ENCODE assay signal across 1 cellular context in the genomic region with DNA sequence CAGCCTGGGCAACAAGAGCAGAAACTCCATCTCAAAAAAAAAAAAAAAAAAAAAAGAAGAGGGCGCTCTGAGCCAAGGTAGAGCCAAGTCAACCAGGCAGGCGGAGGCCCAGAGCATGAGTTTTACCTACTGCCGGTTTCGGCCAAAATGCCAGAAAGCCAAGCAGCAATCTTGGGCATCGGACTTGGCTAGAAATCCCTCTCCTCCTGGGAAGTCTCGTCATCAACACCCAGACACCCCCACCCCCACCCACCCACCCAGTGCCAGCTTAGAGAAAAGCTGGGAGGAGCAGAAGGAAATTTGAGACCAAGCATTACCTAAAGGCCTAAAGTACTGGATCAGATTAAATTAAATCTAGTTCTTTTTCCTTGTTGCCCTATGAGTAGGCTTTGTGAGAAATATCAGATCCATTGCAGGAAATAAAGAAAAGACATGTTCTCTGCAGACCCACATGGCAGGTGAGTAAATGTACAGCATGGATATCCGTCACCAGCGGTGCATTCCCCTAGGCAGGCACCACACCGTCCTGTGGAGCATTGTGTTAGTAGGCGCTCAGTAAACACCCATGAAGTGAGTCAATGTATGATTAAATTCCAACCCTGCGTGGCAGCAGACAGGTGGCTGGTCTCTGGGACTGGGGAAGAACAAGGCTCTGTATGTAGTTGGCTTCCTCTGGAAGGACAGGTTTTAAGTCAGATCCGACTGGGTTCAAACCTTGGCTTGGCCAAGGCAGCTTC.
TF ChIP-seq lines count a peak whose summit lies in the region.

No MANE protein-coding gene starts in this region.

TF ChIP-seq in HepG2, 621 proteins besides CTCF, POLR2A, EP300 and RAD21 (continued from another document and continues in another):
- TF ChIP-seq, protein P1, sequence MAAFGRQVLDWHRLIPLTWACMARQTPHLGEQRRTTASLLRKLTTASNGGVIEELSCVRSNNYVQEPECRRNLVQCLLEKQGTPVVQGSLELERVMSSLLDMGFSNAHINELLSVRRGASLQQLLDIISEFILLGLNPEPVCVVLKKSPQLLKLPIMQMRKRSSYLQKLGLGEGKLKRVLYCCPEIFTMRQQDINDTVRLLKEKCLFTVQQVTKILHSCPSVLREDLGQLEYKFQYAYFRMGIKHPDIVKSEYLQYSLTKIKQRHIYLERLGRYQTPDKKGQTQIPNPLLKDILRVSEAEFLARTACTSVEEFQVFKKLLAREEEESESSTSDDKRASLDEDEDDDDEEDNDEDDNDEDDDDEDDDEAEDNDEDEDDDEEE (CRISPR knock-in tag; IDR thresholded peaks at IDR 0.05), result no peak
- TF ChIP-seq IRF2 (CRISPR knock-in tag; IDR thresholded peaks at IDR 0.05) (peak; percentile 40; the same call in 1 of the 2 replicates), ZNF441 (CRISPR knock-in tag; IDR thresholded peaks at IDR 0.05; ENCODE audit: borderline replicate concordance) (no peak), HNRNPLL (IDR thresholded peaks at IDR 0.05; ENCODE audit: low read depth, low read length, poor library complexity, severe bottlenecking) (no peak), NFIB (CRISPR knock-in tag; IDR thresholded peaks at IDR 0.05; ENCODE audit: borderline replicate concordance) (no peak), MED1 (CRISPR knock-in tag; IDR thresholded peaks at IDR 0.05) (peak; percentile 67), ZSCAN22 (CRISPR knock-in tag; IDR thresholded peaks at IDR 0.05) (no peak), ZNF207 (IDR thresholded peaks at IDR 0.05; ENCODE audit: borderline replicate concordance) (no peak), GTF3A (CRISPR knock-in tag; conservative IDR thresholded peaks at IDR 0.05) (no peak), ZFP36L1 (CRISPR knock-in tag; IDR thresholded peaks at IDR 0.05) (no peak), RELA (CRISPR knock-in tag; IDR thresholded peaks at IDR 0.05) (no peak), ASH2L (IDR thresholded peaks at IDR 0.05; ENCODE audit: insufficient read length, low read depth, low read length) (no peak), SSRP1 (CRISPR knock-in tag; IDR thresholded peaks at IDR 0.05) (no peak), ZNF75D (CRISPR knock-in tag; IDR thresholded peaks at IDR 0.05; ENCODE audit: borderline replicate concordance) (no peak), ZNF326 (CRISPR knock-in tag; IDR thresholded peaks at IDR 0.05; ENCODE audit: borderline replicate concordance) (no peak), HCFC1 (IDR thresholded peaks at IDR 0.05; ENCODE audit: low read depth, low read length) (no peak), ZNF552 (CRISPR knock-in tag; IDR thresholded peaks at IDR 0.05; ENCODE audit: borderline replicate concordance) (no peak), RBM39 (IDR thresholded peaks at IDR 0.05; ENCODE audit: low read depth, low read length, poor library complexity, severe bottlenecking) (no peak)
- TF ChIP-seq, protein P2, sequence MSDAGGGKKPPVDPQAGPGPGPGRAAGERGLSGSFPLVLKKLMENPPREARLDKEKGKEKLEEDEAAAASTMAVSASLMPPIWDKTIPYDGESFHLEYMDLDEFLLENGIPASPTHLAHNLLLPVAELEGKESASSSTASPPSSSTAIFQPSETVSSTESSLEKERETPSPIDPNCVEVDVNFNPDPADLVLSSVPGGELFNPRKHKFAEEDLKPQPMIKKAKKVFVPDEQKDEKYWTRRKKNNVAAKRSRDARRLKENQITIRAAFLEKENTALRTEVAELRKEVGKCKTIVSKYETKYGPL (CRISPR knock-in tag; IDR thresholded peaks at IDR 0.05), result no peak
- TF ChIP-seq, protein P3, sequence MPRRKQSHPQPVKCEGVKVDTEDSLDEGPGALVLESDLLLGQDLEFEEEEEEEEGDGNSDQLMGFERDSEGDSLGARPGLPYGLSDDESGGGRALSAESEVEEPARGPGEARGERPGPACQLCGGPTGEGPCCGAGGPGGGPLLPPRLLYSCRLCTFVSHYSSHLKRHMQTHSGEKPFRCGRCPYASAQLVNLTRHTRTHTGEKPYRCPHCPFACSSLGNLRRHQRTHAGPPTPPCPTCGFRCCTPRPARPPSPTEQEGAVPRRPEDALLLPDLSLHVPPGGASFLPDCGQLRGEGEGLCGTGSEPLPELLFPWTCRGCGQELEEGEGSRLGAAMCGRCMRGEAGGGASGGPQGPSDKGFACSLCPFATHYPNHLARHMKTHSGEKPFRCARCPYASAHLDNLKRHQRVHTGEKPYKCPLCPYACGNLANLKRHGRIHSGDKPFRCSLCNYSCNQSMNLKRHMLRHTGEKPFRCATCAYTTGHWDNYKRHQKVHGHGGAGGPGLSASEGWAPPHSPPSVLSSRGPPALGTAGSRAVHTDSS (CRISPR knock-in tag; conservative IDR thresholded peaks at IDR 0.05), result no peak
- TF ChIP-seq, protein P4, sequence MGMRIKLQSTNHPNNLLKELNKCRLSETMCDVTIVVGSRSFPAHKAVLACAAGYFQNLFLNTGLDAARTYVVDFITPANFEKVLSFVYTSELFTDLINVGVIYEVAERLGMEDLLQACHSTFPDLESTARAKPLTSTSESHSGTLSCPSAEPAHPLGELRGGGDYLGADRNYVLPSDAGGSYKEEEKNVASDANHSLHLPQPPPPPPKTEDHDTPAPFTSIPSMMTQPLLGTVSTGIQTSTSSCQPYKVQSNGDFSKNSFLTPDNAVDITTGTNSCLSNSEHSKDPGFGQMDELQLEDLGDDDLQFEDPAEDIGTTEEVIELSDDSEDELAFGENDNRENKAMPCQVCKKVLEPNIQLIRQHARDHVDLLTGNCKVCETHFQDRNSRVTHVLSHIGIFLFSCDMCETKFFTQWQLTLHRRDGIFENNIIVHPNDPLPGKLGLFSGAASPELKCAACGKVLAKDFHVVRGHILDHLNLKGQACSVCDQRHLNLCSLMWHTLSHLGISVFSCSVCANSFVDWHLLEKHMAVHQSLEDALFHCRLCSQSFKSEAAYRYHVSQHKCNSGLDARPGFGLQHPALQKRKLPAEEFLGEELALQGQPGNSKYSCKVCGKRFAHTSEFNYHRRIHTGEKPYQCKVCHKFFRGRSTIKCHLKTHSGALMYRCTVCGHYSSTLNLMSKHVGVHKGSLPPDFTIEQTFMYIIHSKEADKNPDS (CRISPR knock-in tag; IDR thresholded peaks at IDR 0.05), result no peak
- TF ChIP-seq, protein P5, sequence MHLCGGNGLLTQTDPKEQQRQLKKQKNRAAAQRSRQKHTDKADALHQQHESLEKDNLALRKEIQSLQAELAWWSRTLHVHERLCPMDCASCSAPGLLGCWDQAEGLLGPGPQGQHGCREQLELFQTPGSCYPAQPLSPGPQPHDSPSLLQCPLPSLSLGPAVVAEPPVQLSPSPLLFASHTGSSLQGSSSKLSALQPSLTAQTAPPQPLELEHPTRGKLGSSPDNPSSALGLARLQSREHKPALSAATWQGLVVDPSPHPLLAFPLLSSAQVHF (CRISPR knock-in tag; IDR thresholded peaks at IDR 0.05), result no peak
- TF ChIP-seq, protein P6, sequence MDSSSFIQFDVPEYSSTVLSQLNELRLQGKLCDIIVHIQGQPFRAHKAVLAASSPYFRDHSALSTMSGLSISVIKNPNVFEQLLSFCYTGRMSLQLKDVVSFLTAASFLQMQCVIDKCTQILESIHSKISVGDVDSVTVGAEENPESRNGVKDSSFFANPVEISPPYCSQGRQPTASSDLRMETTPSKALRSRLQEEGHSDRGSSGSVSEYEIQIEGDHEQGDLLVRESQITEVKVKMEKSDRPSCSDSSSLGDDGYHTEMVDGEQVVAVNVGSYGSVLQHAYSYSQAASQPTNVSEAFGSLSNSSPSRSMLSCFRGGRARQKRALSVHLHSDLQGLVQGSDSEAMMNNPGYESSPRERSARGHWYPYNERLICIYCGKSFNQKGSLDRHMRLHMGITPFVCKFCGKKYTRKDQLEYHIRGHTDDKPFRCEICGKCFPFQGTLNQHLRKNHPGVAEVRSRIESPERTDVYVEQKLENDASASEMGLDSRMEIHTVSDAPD (CRISPR knock-in tag; IDR thresholded peaks at IDR 0.05), result no peak
- TF ChIP-seq, protein P7, sequence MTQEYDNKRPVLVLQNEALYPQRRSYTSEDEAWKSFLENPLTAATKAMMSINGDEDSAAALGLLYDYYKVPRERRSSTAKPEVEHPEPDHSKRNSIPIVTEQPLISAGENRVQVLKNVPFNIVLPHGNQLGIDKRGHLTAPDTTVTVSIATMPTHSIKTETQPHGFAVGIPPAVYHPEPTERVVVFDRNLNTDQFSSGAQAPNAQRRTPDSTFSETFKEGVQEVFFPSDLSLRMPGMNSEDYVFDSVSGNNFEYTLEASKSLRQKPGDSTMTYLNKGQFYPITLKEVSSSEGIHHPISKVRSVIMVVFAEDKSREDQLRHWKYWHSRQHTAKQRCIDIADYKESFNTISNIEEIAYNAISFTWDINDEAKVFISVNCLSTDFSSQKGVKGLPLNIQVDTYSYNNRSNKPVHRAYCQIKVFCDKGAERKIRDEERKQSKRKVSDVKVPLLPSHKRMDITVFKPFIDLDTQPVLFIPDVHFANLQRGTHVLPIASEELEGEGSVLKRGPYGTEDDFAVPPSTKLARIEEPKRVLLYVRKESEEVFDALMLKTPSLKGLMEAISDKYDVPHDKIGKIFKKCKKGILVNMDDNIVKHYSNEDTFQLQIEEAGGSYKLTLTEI (CRISPR knock-in tag; conservative IDR thresholded peaks at IDR 0.05), result no peak
- TF ChIP-seq, protein P8, sequence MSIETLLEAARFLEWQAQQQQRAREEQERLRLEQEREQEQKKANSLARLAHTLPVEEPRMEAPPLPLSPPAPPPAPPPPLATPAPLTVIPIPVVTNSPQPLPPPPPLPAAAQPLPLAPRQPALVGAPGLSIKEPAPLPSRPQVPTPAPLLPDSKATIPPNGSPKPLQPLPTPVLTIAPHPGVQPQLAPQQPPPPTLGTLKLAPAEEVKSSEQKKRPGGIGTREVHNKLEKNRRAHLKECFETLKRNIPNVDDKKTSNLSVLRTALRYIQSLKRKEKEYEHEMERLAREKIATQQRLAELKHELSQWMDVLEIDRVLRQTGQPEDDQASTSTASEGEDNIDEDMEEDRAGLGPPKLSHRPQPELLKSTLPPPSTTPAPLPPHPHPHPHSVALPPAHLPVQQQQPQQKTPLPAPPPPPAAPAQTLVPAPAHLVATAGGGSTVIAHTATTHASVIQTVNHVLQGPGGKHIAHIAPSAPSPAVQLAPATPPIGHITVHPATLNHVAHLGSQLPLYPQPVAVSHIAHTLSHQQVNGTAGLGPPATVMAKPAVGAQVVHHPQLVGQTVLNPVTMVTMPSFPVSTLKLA (IDR thresholded peaks at IDR 0.05), result no peak
- TF ChIP-seq, protein P9, sequence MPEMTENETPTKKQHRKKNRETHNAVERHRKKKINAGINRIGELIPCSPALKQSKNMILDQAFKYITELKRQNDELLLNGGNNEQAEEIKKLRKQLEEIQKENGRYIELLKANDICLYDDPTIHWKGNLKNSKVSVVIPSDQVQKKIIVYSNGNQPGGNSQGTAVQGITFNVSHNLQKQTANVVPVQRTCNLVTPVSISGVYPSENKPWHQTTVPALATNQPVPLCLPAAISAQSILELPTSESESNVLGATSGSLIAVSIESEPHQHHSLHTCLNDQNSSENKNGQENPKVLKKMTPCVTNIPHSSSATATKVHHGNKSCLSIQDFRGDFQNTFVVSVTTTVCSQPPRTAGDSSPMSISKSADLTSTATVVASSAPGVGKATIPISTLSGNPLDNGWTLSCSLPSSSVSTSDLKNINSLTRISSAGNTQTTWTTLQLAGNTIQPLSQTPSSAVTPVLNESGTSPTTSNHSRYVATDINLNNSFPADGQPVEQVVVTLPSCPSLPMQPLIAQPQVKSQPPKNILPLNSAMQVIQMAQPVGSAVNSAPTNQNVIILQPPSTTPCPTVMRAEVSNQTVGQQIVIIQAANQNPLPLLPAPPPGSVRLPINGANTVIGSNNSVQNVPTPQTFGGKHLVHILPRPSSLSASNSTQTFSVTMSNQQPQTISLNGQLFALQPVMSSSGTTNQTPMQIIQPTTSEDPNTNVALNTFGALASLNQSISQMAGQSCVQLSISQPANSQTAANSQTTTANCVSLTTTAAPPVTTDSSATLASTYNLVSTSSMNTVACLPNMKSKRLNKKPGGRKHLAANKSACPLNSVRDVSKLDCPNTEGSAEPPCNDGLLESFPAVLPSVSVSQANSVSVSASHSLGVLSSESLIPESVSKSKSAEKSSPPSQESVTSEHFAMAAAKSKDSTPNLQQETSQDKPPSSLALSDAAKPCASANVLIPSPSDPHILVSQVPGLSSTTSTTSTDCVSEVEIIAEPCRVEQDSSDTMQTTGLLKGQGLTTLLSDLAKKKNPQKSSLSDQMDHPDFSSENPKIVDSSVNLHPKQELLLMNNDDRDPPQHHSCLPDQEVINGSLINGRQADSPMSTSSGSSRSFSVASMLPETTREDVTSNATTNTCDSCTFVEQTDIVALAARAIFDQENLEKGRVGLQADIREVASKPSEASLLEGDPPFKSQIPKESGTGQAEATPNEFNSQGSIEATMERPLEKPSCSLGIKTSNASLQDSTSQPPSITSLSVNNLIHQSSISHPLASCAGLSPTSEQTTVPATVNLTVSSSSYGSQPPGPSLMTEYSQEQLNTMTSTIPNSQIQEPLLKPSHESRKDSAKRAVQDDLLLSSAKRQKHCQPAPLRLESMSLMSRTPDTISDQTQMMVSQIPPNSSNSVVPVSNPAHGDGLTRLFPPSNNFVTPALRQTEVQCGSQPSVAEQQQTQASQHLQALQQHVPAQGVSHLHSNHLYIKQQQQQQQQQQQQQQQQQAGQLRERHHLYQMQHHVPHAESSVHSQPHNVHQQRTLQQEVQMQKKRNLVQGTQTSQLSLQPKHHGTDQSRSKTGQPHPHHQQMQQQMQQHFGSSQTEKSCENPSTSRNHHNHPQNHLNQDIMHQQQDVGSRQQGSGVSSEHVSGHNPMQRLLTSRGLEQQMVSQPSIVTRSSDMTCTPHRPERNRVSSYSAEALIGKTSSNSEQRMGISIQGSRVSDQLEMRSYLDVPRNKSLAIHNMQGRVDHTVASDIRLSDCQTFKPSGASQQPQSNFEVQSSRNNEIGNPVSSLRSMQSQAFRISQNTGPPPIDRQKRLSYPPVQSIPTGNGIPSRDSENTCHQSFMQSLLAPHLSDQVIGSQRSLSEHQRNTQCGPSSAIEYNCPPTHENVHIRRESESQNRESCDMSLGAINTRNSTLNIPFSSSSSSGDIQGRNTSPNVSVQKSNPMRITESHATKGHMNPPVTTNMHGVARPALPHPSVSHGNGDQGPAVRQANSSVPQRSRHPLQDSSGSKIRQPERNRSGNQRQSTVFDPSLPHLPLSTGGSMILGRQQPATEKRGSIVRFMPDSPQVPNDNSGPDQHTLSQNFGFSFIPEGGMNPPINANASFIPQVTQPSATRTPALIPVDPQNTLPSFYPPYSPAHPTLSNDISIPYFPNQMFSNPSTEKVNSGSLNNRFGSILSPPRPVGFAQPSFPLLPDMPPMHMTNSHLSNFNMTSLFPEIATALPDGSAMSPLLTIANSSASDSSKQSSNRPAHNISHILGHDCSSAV (CRISPR knock-in tag; IDR thresholded peaks at IDR 0.05; ENCODE audit: borderline replicate concordance), result no peak
- TF ChIP-seq, protein P10, sequence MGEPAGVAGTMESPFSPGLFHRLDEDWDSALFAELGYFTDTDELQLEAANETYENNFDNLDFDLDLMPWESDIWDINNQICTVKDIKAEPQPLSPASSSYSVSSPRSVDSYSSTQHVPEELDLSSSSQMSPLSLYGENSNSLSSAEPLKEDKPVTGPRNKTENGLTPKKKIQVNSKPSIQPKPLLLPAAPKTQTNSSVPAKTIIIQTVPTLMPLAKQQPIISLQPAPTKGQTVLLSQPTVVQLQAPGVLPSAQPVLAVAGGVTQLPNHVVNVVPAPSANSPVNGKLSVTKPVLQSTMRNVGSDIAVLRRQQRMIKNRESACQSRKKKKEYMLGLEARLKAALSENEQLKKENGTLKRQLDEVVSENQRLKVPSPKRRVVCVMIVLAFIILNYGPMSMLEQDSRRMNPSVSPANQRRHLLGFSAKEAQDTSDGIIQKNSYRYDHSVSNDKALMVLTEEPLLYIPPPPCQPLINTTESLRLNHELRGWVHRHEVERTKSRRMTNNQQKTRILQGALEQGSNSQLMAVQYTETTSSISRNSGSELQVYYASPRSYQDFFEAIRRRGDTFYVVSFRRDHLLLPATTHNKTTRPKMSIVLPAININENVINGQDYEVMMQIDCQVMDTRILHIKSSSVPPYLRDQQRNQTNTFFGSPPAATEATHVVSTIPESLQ (CRISPR knock-in tag; conservative IDR thresholded peaks at IDR 0.05), result no peak
- TF ChIP-seq, protein P11, sequence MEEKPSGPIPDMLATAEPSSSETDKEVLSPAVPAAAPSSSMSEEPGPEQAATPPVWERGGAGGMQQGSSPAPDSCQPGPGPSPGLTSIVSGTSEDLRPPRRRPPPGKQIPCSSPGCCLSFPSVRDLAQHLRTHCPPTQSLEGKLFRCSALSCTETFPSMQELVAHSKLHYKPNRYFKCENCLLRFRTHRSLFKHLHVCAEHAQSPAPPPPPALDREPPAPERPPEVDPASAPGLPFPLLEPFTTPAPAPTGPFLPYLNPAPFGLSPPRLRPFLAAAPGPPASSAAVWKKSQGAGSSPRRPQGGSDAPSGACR (CRISPR knock-in tag; IDR thresholded peaks at IDR 0.05), result no peak
